Comparison of ENCODE assay signal across 26 cellular contexts in genomic region chr11:125200441-125200840, GRCh38. TPM values are rescaled to one million over a fixed set of nuclear protein-coding genes. Genes with fewer than 3 reads are reported as not detected.
DNase-seq lines count a peak whose midpoint lies in the region; ATAC-seq, FAIRE-seq and TF ChIP-seq lines count a peak whose summit lies in the region.
"Had no signal": no experiment of that assay in that cellular context is flagged by ENCODE, and none has a peak within 500 bp of the region (broad histone marks: within the 10 kb centered on the region; RNA-seq: fewer than 3 reads in every experiment).

No MANE protein-coding gene starts in this region.

- no peak for FAIRE-seq in HepG2 (lab: Jason Lieb, UNC)
- FAIRE-seq: A549, GM12878, GM18507, HTR-8/SVneo had no signal

- H3K4ac ChIP-seq in mesendoderm (ENCODE audit: low read depth, low read length), result no peak overlapping the region

- no peaks in the 10 kb centered on the region for H3K79me1 ChIP-seq in mesendoderm (ENCODE audit: low read length)

- H3K27ac ChIP-seq in HepG2 (ENCODE audit: extremely low read length, insufficient read depth, low read length) (no peak overlapping the region), right lobe of liver (no peak overlapping the region), mesendoderm (ENCODE audit: low read depth, low read length) (no peak overlapping the region)
- H3K27ac ChIP-seq: 22Rv1, A549 had no signal

- no peak overlapping the region for H2BK15ac ChIP-seq in mesendoderm (replicated peaks; ENCODE audit: low read depth)

- no TSS peak for BruUV-seq in HepG2 (replicated peaks; lab: Mats Ljungman, UMichigan)

- H3K56ac ChIP-seq in mesendoderm (ENCODE audit: low read length), result no peak overlapping the region

- H2AFZ ChIP-seq in HepG2 (ENCODE audit: low read length), result no peak overlapping the region
- H2AFZ ChIP-seq: GM23338 had no signal

- CTCF ChIA-PET in HepG2 (lab: Yijun Ruan, JAX; ENCODE audit: low intra/inter-chr PET ratio, low total read pairs), result no interaction called here

- H3K18ac ChIP-seq in mesendoderm (ENCODE audit: low read length), result no peak overlapping the region

- TF ChIP-seq EP300 in HepG2 (IDR thresholded peaks at IDR 0.05; ENCODE audit: low read depth in 2 of 2, low read length in 2 of 2) (no peak), HepG2 (CRISPR knock-in tag; IDR thresholded peaks at IDR 0.05; ENCODE audit: borderline replicate concordance) (no peak)

- no peak overlapping the region for H2BK120ac ChIP-seq in mesendoderm (ENCODE audit: low read depth, low read length)

- H2BK5ac ChIP-seq in mesendoderm (ENCODE audit: low read length), result no peak overlapping the region

- in situ Hi-C loops in HepG2 (cut with HindIII; ENCODE audit: extremely low pct_ligation_motif_present, low pct_unique_long_range_greater_than_20kb), result no loop called here

- H3K27me3 ChIP-seq in HepG2 (ENCODE audit: control insufficient read depth in 1 of 2, insufficient read depth in 2 of 2, low read length in 2 of 2) (peaks cover 1 to 35% of the 10 kb centered on the region in 2 experiments; a peak in 4 of 5 replicates), right lobe of liver (no peaks in the 10 kb centered on the region), mesendoderm (ENCODE audit: insufficient read depth, low read length, poor library complexity) (no peaks in the 10 kb centered on the region)

- DNase-seq in HepG2 (ENCODE audit: low spot score) (no peak), right lobe of liver (no peak), mesendoderm (no peak), osteocyte (ENCODE audit: extremely low spot score, unreplicated experiment) (no peak), type B pancreatic cell (ENCODE audit: extremely low spot score, unreplicated experiment) (no peak), cardiac septum (ENCODE audit: low spot score) (no peak), NCI-H146 (lab: John Stamatoyannopoulos, UW) (no peak)
- DNase-seq in activated T-helper 2 cell treated with anti-CD3 and anti-CD28 coated beads, Interferon-gamma antibody, Interleukin-2, Interleukin-4, amounts not matched to agents 10 μg/mL and 5 μg/mL and 100 μg/mL, durations not matched to agents 14 hours and 24 hours and 36 hours (ENCODE audit: low spot score), result no peak
- DNase-seq: AML-193; CD4-positive, alpha-beta memory T cell; COR-L47; DMS 273 treated with DMSO at 0.1 percent for 48 hours; DMS53; DND-41; EL; H7; HFFc6 had no signal

- peaks cover 44% of the 10 kb centered on the region for H3K4me1 Mint-ChIP-seq in osteocyte (ENCODE audit: unreplicated experiment)
- peaks cover 29% of the 10 kb centered on the region for H3K4me1 Mint-ChIP-seq in type B pancreatic cell (ENCODE audit: unreplicated experiment)
- no peaks in the 10 kb centered on the region for H3K4me1 Mint-ChIP-seq in activated T-helper 2 cell treated with anti-CD3 and anti-CD28 coated beads, Interferon-gamma antibody, Interleukin-2, Interleukin-4, amounts not matched to agents 10 μg/mL and 5 μg/mL and 100 μg/mL, durations not matched to agents 14 hours and 24 hours and 36 hours (ENCODE audit: low read depth)
- H3K4me1 Mint-ChIP-seq: CD14-positive monocyte; CD4-positive, alpha-beta memory T cell; IgD-negative memory B cell had no signal

- H3K79me2 ChIP-seq in HepG2 (ENCODE audit: insufficient read depth, low read length), result no peaks in the 10 kb centered on the region
- no peaks in the 10 kb centered on the region for H3K79me2 ChIP-seq in mesendoderm (ENCODE audit: control insufficient read depth, insufficient read depth, low read length)

- no peak for ATAC-seq in HepG2
- no peak for ATAC-seq in right lobe of liver
- ATAC-seq: A549, GM12878, GM23338, HCT116 had no signal

- H3K4me3 Mint-ChIP-seq in osteocyte (ENCODE audit: unreplicated experiment) (no peak overlapping the region), type B pancreatic cell (no peak overlapping the region)
- no peak overlapping the region for H3K4me3 Mint-ChIP-seq in activated T-helper 2 cell treated with anti-CD3 and anti-CD28 coated beads, Interferon-gamma antibody, Interleukin-2, Interleukin-4, amounts not matched to agents 10 μg/mL and 5 μg/mL and 100 μg/mL, durations not matched to agents 14 hours and 24 hours and 36 hours (ENCODE audit: low read depth)
- H3K4me3 Mint-ChIP-seq: CD14-positive monocyte; CD4-positive, alpha-beta memory T cell; GM23338; HFFc6; IgD-negative memory B cell had no signal

- POLR2A ChIA-PET in HepG2 (lab: Yijun Ruan, JAX), result no interaction called here

- 72% methylated on average over 11 of the region's 11 CpGs for WGBS in HepG2 (ENCODE audit: low lambda C conversion rate)
- WGBS in right lobe of liver (ENCODE audit: insufficient coverage, low coverage, low lambda C conversion rate, missing lambda C conversion rate), result 85% methylated on average over 10 of the region's 11 CpGs
- no CpG with 5 or more reads among the region's 11 CpGs for WGBS in mesendoderm (ENCODE audit: extremely low coverage, insufficient coverage, low lambda C conversion rate)

- H4K20me1 ChIP-seq in HepG2 (ENCODE audit: insufficient read depth, low read length), result no peaks in the 10 kb centered on the region

- H3K4me3 ChIP-seq in HepG2 (replicated peaks in 1 of 3; ENCODE audit: insufficient read depth in 1 of 3, low read depth in 2 of 3, low read length in 3 of 3) (no peak overlapping the region), right lobe of liver (no peak overlapping the region), mesendoderm (ENCODE audit: low read length) (no peak overlapping the region)
- H3K4me3 ChIP-seq: A549, GM12878, GM23338 had no signal

- no peak for TF ChIP-seq RAD21 in HepG2 (CRISPR knock-in tag; IDR thresholded peaks at IDR 0.05)

- H3K27me3 Mint-ChIP-seq in osteocyte (ENCODE audit: unreplicated experiment) (no peaks in the 10 kb centered on the region), type B pancreatic cell (peaks cover 21% of the 10 kb centered on the region)
- peaks cover 1% of the 10 kb centered on the region for H3K27me3 Mint-ChIP-seq in activated T-helper 2 cell treated with anti-CD3 and anti-CD28 coated beads, Interferon-gamma antibody, Interleukin-2, Interleukin-4, amounts not matched to agents 10 μg/mL and 5 μg/mL and 100 μg/mL, durations not matched to agents 14 hours and 24 hours and 36 hours (ENCODE audit: low read depth)

- no peak overlapping the region for H3K4me2 ChIP-seq in HepG2 (ENCODE audit: low read depth, low read length)
- H3K4me2 ChIP-seq in mesendoderm (ENCODE audit: low read length), result no peak overlapping the region
- H3K4me2 ChIP-seq: A549, GM23338 had no signal

- H3K9me3 Mint-ChIP-seq in osteocyte (ENCODE audit: unreplicated experiment) (no peaks in the 10 kb centered on the region), type B pancreatic cell (no peaks in the 10 kb centered on the region)
- no peaks in the 10 kb centered on the region for H3K9me3 Mint-ChIP-seq in activated T-helper 2 cell treated with anti-CD3 and anti-CD28 coated beads, Interferon-gamma antibody, Interleukin-2, Interleukin-4, amounts not matched to agents 10 μg/mL and 5 μg/mL and 100 μg/mL, durations not matched to agents 14 hours and 24 hours and 36 hours
- H3K9me3 Mint-ChIP-seq: GM23338, IgD-negative memory B cell had no signal

- H3K36me3 Mint-ChIP-seq in osteocyte (ENCODE audit: unreplicated experiment) (peaks cover 26% of the 10 kb centered on the region), type B pancreatic cell (peaks cover 6% of the 10 kb centered on the region)
- H3K36me3 Mint-ChIP-seq in activated T-helper 2 cell treated with anti-CD3 and anti-CD28 coated beads, Interferon-gamma antibody, Interleukin-2, Interleukin-4, amounts not matched to agents 10 μg/mL and 5 μg/mL and 100 μg/mL, durations not matched to agents 14 hours and 24 hours and 36 hours (ENCODE audit: low read depth), result no peaks in the 10 kb centered on the region
- H3K36me3 Mint-ChIP-seq: CD14-positive monocyte; CD4-positive, alpha-beta memory T cell; IgD-negative memory B cell had no signal

- intact Hi-C loops in HepG2 (cut with micrococcal nuclease; ENCODE audit: unreplicated experiment) (no loop called here), right lobe of liver (cut with DNase I) (no loop called here), cardiac septum (cut with DNase I) (no loop called here)
- intact Hi-C loops in activated T-helper 2 cell treated with anti-CD3 and anti-CD28 coated beads, Interferon-gamma antibody, Interleukin-2, Interleukin-4, amounts not matched to agents 10 μg/mL and 5 μg/mL and 100 μg/mL, durations not matched to agents 14 hours and 24 hours and 36 hours (cut with micrococcal nuclease), result no loop called here

- H2AK5ac ChIP-seq in mesendoderm (ENCODE audit: low read length), result no peak overlapping the region

- H3K9me3 ChIP-seq in HepG2 (ENCODE audit: low read length), result no peaks in the 10 kb centered on the region
- no peaks in the 10 kb centered on the region for H3K9me3 ChIP-seq in right lobe of liver
- H3K9me3 ChIP-seq: A549 had no signal

- no peaks in the 10 kb centered on the region for H3K36me3 ChIP-seq in HepG2 (replicated peaks in 1 of 2; ENCODE audit: control insufficient read depth in 1 of 2, insufficient read depth in 2 of 2, low read length in 2 of 2)
- H3K36me3 ChIP-seq in right lobe of liver, result no peaks in the 10 kb centered on the region
- no peaks in the 10 kb centered on the region for H3K36me3 ChIP-seq in mesendoderm (ENCODE audit: control insufficient read depth, insufficient read depth, low read length)

- TF ChIP-seq CTCF in HepG2 (CRISPR knock-in tag; IDR thresholded peaks at IDR 0.05) (no peak), right lobe of liver (IDR thresholded peaks at IDR 0.05) (no peak), osteocyte (IDR thresholded peaks at IDR 0.05) (no peak), type B pancreatic cell (conservative IDR thresholded peaks at IDR 0.05) (no peak)

- H3K23ac ChIP-seq in mesendoderm (ENCODE audit: low read length), result peak overlapping the region; percentile 17

- no peak for TF ChIP-seq POLR2A in HepG2 (IDR thresholded peaks at IDR 0.05; ENCODE audit: insufficient read depth in 1 of 2, low read depth in 2 of 2, low read length in 2 of 2)
- TF ChIP-seq POLR2A in right lobe of liver (IDR thresholded peaks at IDR 0.05), result no peak

- H3K27ac Mint-ChIP-seq in osteocyte (ENCODE audit: unreplicated experiment) (peak overlapping the region; percentile 4), type B pancreatic cell (no peak overlapping the region)
- no peak overlapping the region for H3K27ac Mint-ChIP-seq in activated T-helper 2 cell treated with anti-CD3 and anti-CD28 coated beads, Interferon-gamma antibody, Interleukin-2, Interleukin-4, amounts not matched to agents 10 μg/mL and 5 μg/mL and 100 μg/mL, durations not matched to agents 14 hours and 24 hours and 36 hours
- H3K27ac Mint-ChIP-seq: CD14-positive monocyte; CD4-positive, alpha-beta memory T cell; GM23338; HFFc6; IgD-negative memory B cell had no signal

- no peak overlapping the region for H4K5ac ChIP-seq in mesendoderm (ENCODE audit: low read length)

- no peak overlapping the region for H3K9ac ChIP-seq in HepG2 (ENCODE audit: insufficient read depth, low read depth, low read length)
- H3K9ac ChIP-seq in mesendoderm (ENCODE audit: low read length), result no peak overlapping the region

- peaks cover 47% of the 10 kb centered on the region for H3K4me1 ChIP-seq in HepG2 (ENCODE audit: insufficient read depth, low read length)
- no peaks in the 10 kb centered on the region for H3K4me1 ChIP-seq in right lobe of liver
- H3K4me1 ChIP-seq in mesendoderm (ENCODE audit: control insufficient read depth, low read depth, low read length), result peaks cover 8% of the 10 kb centered on the region
- H3K4me1 ChIP-seq: A549 had no signal

- no peak overlapping the region for H4K8ac ChIP-seq in mesendoderm (ENCODE audit: low read depth, low read length)

RNA-seq across cellular contexts. Expression of gene PKNOX2, which starts 35.9 kb away (rescaled TPM):
- not detected in 2 replicates for total RNA-seq in HepG2 (2016; rRNA removed; fragmentation: Illumina TruSeq; extraction: Trizol)
- not detected in 2 replicates for total RNA-seq in HepG2 (2016; cell fraction: cytosol; rRNA removed; fragmentation: Illumina TruSeq; extraction: Trizol; ENCODE audit: low read depth)
- not detected in 2 replicates for total RNA-seq in HepG2 (2016; cell fraction: insoluble cytoplasmic fraction; rRNA removed; fragmentation: Illumina TruSeq; extraction: Trizol)
- total RNA-seq in HepG2 (2016; cell fraction: membrane; rRNA removed; fragmentation: Illumina TruSeq; extraction: Trizol), result not detected in 2 replicates
- total RNA-seq in HepG2 (2016; cell fraction: nucleus; rRNA removed; fragmentation: Illumina TruSeq; extraction: Trizol), result not detected in 2 replicates
- polyA plus RNA-seq in HepG2 (2011; rRNA removed), result not detected in 2 replicates
- polyA plus RNA-seq in HepG2 (2011; cell fraction: cytosol; rRNA removed), result not detected in 2 replicates
- polyA plus RNA-seq in HepG2 (2011; cell fraction: nucleus; rRNA removed), result not detected in 2 replicates
- not detected in 2 replicates for polyA plus RNA-seq in HepG2 (2012)
- polyA plus RNA-seq in HepG2 (2016; cell fraction: cytosol; fragmentation: Illumina TruSeq; extraction: Trizol; ENCODE audit: low read depth), result not detected in 2 replicates
- not detected in 2 replicates for polyA plus RNA-seq in HepG2 (2016; cell fraction: insoluble cytoplasmic fraction; fragmentation: Illumina TruSeq; extraction: Trizol; ENCODE audit: low read depth)
- not detected in 2 replicates for polyA plus RNA-seq in HepG2 (2016; cell fraction: membrane; fragmentation: Illumina TruSeq; extraction: Trizol; ENCODE audit: low read depth)
- not detected in 2 replicates for polyA plus RNA-seq in HepG2 (2016; cell fraction: nucleus; fragmentation: Illumina TruSeq; extraction: Trizol; ENCODE audit: insufficient read depth, low read depth)
- polyA minus RNA-seq in HepG2 (2011; rRNA and poly(A)+ RNA removed; ENCODE audit: low replicate concordance), result not detected in 2 replicates
- not detected in 2 replicates for polyA minus RNA-seq in HepG2 (2011; cell fraction: cytosol; rRNA and poly(A)+ RNA removed)
- polyA minus RNA-seq in HepG2 (2011; cell fraction: nucleus; rRNA and poly(A)+ RNA removed), result not detected in 2 replicates
- total RNA-seq in right lobe of liver, result under 1 TPM; 0.09 to 0.31 (median 0.14) TPM
- 0.46 TPM for polyA plus RNA-seq in mesendoderm (2013, experiment 1 of 2)
- 0.59 TPM for polyA plus RNA-seq in mesendoderm (2013, experiment 2 of 2)
- total RNA-seq in osteocyte, result 78.7 and 89.3 TPM in 2 replicates
- 0.95 and 15.3 TPM in 2 replicates for total RNA-seq in type B pancreatic cell (ENCODE audit: low replicate concordance)
- 7.1 TPM for total RNA-seq in cardiac septum
- total RNA-seq in activated T-helper 2 cell treated with anti-CD3 and anti-CD28 coated beads, Interferon-gamma antibody, Interleukin-2, Interleukin-4, amounts not matched to agents 10 μg/mL and 5 μg/mL and 100 μg/mL, durations not matched to agents 14 hours and 24 hours and 36 hours, result not detected in 2 replicates
- total RNA-seq: CD4-positive, alpha-beta memory T cell; GM12878 had no signal
- polyA plus RNA-seq: A549; CD14-positive monocyte; CD4-positive, alpha-beta memory T cell; GM12878; IgD-negative memory B cell had no signal
